Comparison of ENCODE assay signal across 1 cellular context in genomic region chr5:179620703-179621350, GRCh38.
TF ChIP-seq lines count a peak whose summit lies in the region.

No MANE protein-coding gene starts in this region.

TF ChIP-seq in HEK293, 187 proteins besides CTCF, POLR2A, EP300 and RAD21 (continued from another document):
- TF ChIP-seq ZNF571 (tag by site-specific recombination; IDR thresholded peaks at IDR 0.05) (no peak), ZNF48 (tag by site-specific recombination; IDR thresholded peaks at IDR 0.05) (no peak), ZNF221 (tag by site-specific recombination; IDR thresholded peaks at IDR 0.05; ENCODE audit: borderline replicate concordance) (no peak), HIC1 (tag by site-specific recombination; IDR thresholded peaks at IDR 0.05) (no peak), ZNF692 (tag by site-specific recombination; IDR thresholded peaks at IDR 0.05) (no peak), MYNN (tag by site-specific recombination; IDR thresholded peaks at IDR 0.05; ENCODE audit: borderline replicate concordance) (no peak), HOXD13 (CRISPR knock-in tag; IDR thresholded peaks at IDR 0.05; ENCODE audit: borderline replicate concordance) (no peak)
